Comparison of ENCODE assay signal across 14 cellular contexts in the genomic region with DNA sequence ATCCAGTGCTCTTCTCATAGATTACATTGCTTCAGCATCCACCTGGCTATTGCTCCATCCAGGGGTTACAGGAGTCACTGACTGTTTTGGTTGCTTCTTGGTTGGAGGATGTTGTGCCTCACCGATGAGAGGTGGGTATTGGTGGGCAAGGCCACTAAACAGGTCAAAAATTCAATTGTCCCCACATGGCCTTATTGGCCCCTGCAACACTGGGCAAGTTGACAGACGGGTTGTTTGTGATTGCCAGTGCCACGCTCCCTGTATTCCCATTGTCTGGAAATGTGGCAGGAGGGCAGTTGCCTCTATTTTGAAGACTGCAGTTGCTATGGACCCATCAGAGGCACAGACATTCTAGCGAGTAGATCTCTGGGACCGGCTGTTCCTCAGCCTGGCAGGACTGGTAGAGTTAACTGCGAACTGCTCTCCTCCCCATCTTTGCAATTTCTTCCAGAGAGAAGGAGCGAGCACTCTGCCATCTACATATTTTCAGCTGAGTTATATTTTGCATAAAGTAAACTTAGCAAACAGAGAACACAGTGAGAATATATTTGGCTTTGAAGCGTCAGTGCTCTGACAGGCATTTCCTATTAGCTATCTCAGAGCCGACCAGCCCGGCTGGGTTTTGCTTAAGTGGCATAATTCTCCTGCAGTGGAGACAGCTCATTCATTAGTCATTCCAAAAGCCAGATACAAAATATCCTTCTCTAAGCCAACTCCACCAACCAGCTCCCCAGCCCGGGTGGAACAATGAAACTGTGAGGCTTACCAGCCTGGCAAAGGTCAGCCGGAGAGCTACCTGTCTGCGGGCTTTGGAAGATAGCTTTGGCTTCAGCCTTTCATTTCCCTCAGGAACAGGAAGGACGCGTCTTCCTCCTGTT. TPM values are rescaled to one million over a fixed set of nuclear protein-coding genes. Genes with fewer than 3 reads are reported as not detected.
DNase-seq lines count a peak whose midpoint lies in the region; ATAC-seq, FAIRE-seq and TF ChIP-seq lines count a peak whose summit lies in the region.
"Had no signal": no experiment of that assay in that cellular context is flagged by ENCODE, and none has a peak within 500 bp of the region (broad histone marks: within the 10 kb centered on the region; RNA-seq: fewer than 3 reads in every experiment).

No MANE protein-coding gene starts in this region.

- no peak for TF ChIP-seq POLR2A in right lobe of liver (IDR thresholded peaks at IDR 0.05)

- H3K27ac Mint-ChIP-seq in activated T-cell treated with anti-CD3 and anti-CD28 coated beads, Interleukin-2, amount 50 U/mL, for 24 hours, result no peak overlapping the region
- peak overlapping the region; percentile 82 for H3K27ac Mint-ChIP-seq in type B pancreatic cell

- WGBS in right lobe of liver (ENCODE audit: insufficient coverage, low coverage, low lambda C conversion rate, missing lambda C conversion rate), result 73% methylated on average over 12 of the region's 15 CpGs

- H3K36me3 ChIP-seq in bronchial epithelial cell (ENCODE audit: control insufficient read depth, insufficient read depth, low read length), result no peaks in the 10 kb centered on the region
- no peaks in the 10 kb centered on the region for H3K36me3 ChIP-seq in right lobe of liver
- H3K36me3 ChIP-seq: SJSA1, tibial nerve had no signal

- peaks cover 6% of the 10 kb centered on the region for H3K4me1 Mint-ChIP-seq in activated T-cell treated with anti-CD3 and anti-CD28 coated beads, Interleukin-2, amount 50 U/mL, for 24 hours (ENCODE audit: low read depth)
- H3K4me1 Mint-ChIP-seq in activated T-cell treated with anti-CD3 and anti-CD28 coated beads, Interleukin-2, amount 50 U/mL, for 4 hours (ENCODE audit: low read depth), result no peaks in the 10 kb centered on the region
- H3K4me1 Mint-ChIP-seq in type B pancreatic cell (ENCODE audit: unreplicated experiment), result peaks cover 51% of the 10 kb centered on the region

- H3K27me3 ChIP-seq in bronchial epithelial cell (ENCODE audit: control insufficient read depth, insufficient read depth, low read length) (no peaks in the 10 kb centered on the region), right lobe of liver (no peaks in the 10 kb centered on the region)
- H3K27me3 ChIP-seq: SJSA1, tibial nerve had no signal

- TF ChIP-seq CTCF in bronchial epithelial cell (IDR thresholded peaks at IDR 0.05; ENCODE audit: insufficient read depth, low read length, severe bottlenecking) (no peak), right lobe of liver (IDR thresholded peaks at IDR 0.05) (no peak), type B pancreatic cell (conservative IDR thresholded peaks at IDR 0.05) (no peak)

- no peaks in the 10 kb centered on the region for H3K36me3 Mint-ChIP-seq in activated T-cell treated with anti-CD3 and anti-CD28 coated beads, Interleukin-2, amount 50 U/mL, for 24 hours (ENCODE audit: low read depth)
- H3K36me3 Mint-ChIP-seq in activated T-cell treated with anti-CD3 and anti-CD28 coated beads, Interleukin-2, amount 50 U/mL, for 4 hours (ENCODE audit: insufficient read depth), result no peaks in the 10 kb centered on the region
- no peaks in the 10 kb centered on the region for H3K36me3 Mint-ChIP-seq in type B pancreatic cell

- no peaks in the 10 kb centered on the region for H3K4me1 ChIP-seq in right lobe of liver

- no peaks in the 10 kb centered on the region for H3K9me3 Mint-ChIP-seq in activated T-cell treated with anti-CD3 and anti-CD28 coated beads, Interleukin-2, amount 50 U/mL, for 24 hours
- no peaks in the 10 kb centered on the region for H3K9me3 Mint-ChIP-seq in activated T-cell treated with anti-CD3 and anti-CD28 coated beads, Interleukin-2, amount 50 U/mL, for 4 hours
- no peaks in the 10 kb centered on the region for H3K9me3 Mint-ChIP-seq in type B pancreatic cell
- H3K9me3 Mint-ChIP-seq: dendritic cell treated with granulocyte-macrophage colony-stimulating factor and Interleukin-4, amounts not matched to agents 40 ng/mL and 50 ng/mL, for 4 days had no signal

- intact Hi-C loops in right lobe of liver (cut with DNase I), result no loop called here

- peak; percentile 21 for DNase-seq in activated T-cell treated with anti-CD3 and anti-CD28 coated beads, Interleukin-2, amount 50 U/mL, for 24 hours
- DNase-seq in activated T-cell treated with anti-CD3 and anti-CD28 coated beads, Interleukin-2, amount 50 U/mL, for 4 hours, result no peak
- peak; percentile 96 for DNase-seq in bronchial epithelial cell (ENCODE audit: low read depth)
- DNase-seq in right lobe of liver, result peak in 1 of 3 donors; percentile 27
- no peak for DNase-seq in type B pancreatic cell (ENCODE audit: extremely low spot score, unreplicated experiment)
- DNase-seq in UCSD-AML1 (lab: John Stamatoyannopoulos, UW; ENCODE audit: unreplicated experiment), result no peak
- DNase-seq in NCI-H187 (lab: John Stamatoyannopoulos, UW), result no peak
- DNase-seq: NCI-H1436; stimulated activated CD4-positive, alpha-beta T cell treated with anti-CD3 and anti-CD28 coated beads, Interleukin-2, amount 100 ng/mL, for 48 hours had no signal

- no peak for ATAC-seq in activated T-cell treated with anti-CD3 and anti-CD28 coated beads, Interleukin-2, amount 50 U/mL, for 4 hours
- ATAC-seq in right lobe of liver (peak; percentile 48 to 50 (median 50)), GM19351 (IDR thresholded peaks at IDR 0.05; ENCODE audit: unreplicated experiment) (no peak)

- H3K4me3 ChIP-seq in bronchial epithelial cell (ENCODE audit: low read depth, low read length) (no peak overlapping the region), right lobe of liver (no peak overlapping the region)
- H3K4me3 ChIP-seq: SJSA1, tibial nerve had no signal

- H3K27me3 Mint-ChIP-seq in activated T-cell treated with anti-CD3 and anti-CD28 coated beads, Interleukin-2, amount 50 U/mL, for 24 hours, result peaks cover 6% of the 10 kb centered on the region
- H3K27me3 Mint-ChIP-seq in activated T-cell treated with anti-CD3 and anti-CD28 coated beads, Interleukin-2, amount 50 U/mL, for 4 hours (ENCODE audit: low read depth), result peaks cover 16% of the 10 kb centered on the region
- no peaks in the 10 kb centered on the region for H3K27me3 Mint-ChIP-seq in type B pancreatic cell

- H3K9me3 ChIP-seq in right lobe of liver, result no peaks in the 10 kb centered on the region
- H3K9me3 ChIP-seq: SJSA1, tibial nerve had no signal

- H3K4me3 Mint-ChIP-seq in activated T-cell treated with anti-CD3 and anti-CD28 coated beads, Interleukin-2, amount 50 U/mL, for 24 hours, result no peak overlapping the region
- no peak overlapping the region for H3K4me3 Mint-ChIP-seq in activated T-cell treated with anti-CD3 and anti-CD28 coated beads, Interleukin-2, amount 50 U/mL, for 4 hours
- H3K4me3 Mint-ChIP-seq in type B pancreatic cell, result peak overlapping the region; percentile 55
- H3K4me3 Mint-ChIP-seq: dendritic cell treated with granulocyte-macrophage colony-stimulating factor and Interleukin-4, amounts not matched to agents 40 ng/mL and 50 ng/mL, for 4 days had no signal

- no peak overlapping the region for H3K27ac ChIP-seq in right lobe of liver
- H3K27ac ChIP-seq: SJSA1, tibial nerve had no signal

- FAIRE-seq in bronchial epithelial cell (lab: Jason Lieb, UNC), result peak; percentile 90
- FAIRE-seq: A204.1 had no signal

RNA-seq across cellular contexts. Expression of gene MAGEF1, which starts 26.0 kb away (rescaled TPM):
- total RNA-seq in activated T-cell treated with anti-CD3 and anti-CD28 coated beads, Interleukin-2, amount 50 U/mL, for 4 hours, result 10 to 100 TPM; 24.8 to 27.6 (median 25.7) TPM
- total RNA-seq in bronchial epithelial cell (14.2 and 15.1 TPM in 2 replicates), right lobe of liver (10 to 100 TPM in 4 of 6 experiments, 1 to 10 TPM in 2; 8.2 to 17.1 (median 10.9) TPM), type B pancreatic cell (ENCODE audit: low replicate concordance) (69.2 and 75.2 TPM in 2 replicates)

Comparison
In these comparisons a context has a peak if more than half of its experiments do, and no peak if none do; other contexts are left out.
1. DNase-seq: peak in activated T-cell treated with anti-CD3 and anti-CD28 coated beads, Interleukin-2, amount 50 U/mL, for 24 hours (single experiment) and bronchial epithelial cell (single experiment); none in activated T-cell treated with anti-CD3 and anti-CD28 coated beads, Interleukin-2, amount 50 U/mL, for 4 hours (single experiment), type B pancreatic cell (single experiment), UCSD-AML1 (single experiment) and NCI-H187 (0 of 2).
2. ATAC-seq: peak in right lobe of liver (4 of 4); none in activated T-cell treated with anti-CD3 and anti-CD28 coated beads, Interleukin-2, amount 50 U/mL, for 4 hours (0 of 2) and GM19351 (single experiment).